In the genomic region with DNA sequence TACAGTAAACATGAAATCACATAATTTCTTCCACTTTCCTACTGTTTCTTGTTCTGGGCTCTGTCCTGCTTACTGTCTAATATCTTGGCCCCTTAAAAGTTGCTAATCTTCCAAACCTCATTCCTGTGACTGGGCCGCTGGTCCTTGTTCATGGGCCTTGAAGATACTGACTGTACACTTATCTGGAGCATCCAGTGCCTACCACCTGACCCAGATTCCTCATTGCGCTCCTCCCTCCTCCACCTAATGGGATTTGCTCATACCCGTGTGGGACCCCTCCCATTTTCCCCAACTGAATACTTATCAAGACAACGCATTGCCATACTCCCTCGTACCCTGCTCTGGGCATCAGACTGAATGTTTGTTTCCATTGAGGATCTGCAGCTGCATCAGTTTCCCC, we compare ENCODE assay signal across 12 cellular contexts. TPM values are rescaled to one million over a fixed set of nuclear protein-coding genes. Genes with fewer than 3 reads are reported as not detected.
"Had no signal": no experiment of that assay in that cellular context is flagged by ENCODE, and none has a peak within 500 bp of the region (broad histone marks: within the 10 kb centered on the region; RNA-seq: fewer than 3 reads in every experiment).

No MANE protein-coding gene starts in this region.

- H3K4me1 ChIP-seq: HAP-1 had no signal

- H3K27ac ChIP-seq: GM23248 had no signal

- H3K4me1 Mint-ChIP-seq: GM23338, H9 had no signal

- H3K4me2 ChIP-seq: GM23338 had no signal

- H3K9me3 ChIP-seq: HAP-1 had no signal

- ATAC-seq: GM23338, HCT116 had no signal

- H3K9ac ChIP-seq: GM23248 had no signal

- DNase-seq: GM23248, GOT3, H7, H9, HCEC 1CT, HFFc6 had no signal

- H2AFZ ChIP-seq: GM23248, GM23338 had no signal

- FAIRE-seq: H1, H54 had no signal

- H3K4me3 ChIP-seq: GM23248, GM23338, HAP-1 had no signal

- H3K36me3 ChIP-seq: HAP-1 had no signal

- H3K4me3 Mint-ChIP-seq: GM23338, H9, HFFc6 had no signal

- H3K27ac Mint-ChIP-seq: GM23338, H9, HFFc6 had no signal

RNA-seq across cellular contexts. Expression of gene IL37, which starts 6.1 kb away (rescaled TPM):
- total RNA-seq: GM23248, GM23338, H1, H4, H9, HFFc6 had no signal
- polyA plus RNA-seq: GM23248, GM23338 had no signal
